In the genomic region with DNA sequence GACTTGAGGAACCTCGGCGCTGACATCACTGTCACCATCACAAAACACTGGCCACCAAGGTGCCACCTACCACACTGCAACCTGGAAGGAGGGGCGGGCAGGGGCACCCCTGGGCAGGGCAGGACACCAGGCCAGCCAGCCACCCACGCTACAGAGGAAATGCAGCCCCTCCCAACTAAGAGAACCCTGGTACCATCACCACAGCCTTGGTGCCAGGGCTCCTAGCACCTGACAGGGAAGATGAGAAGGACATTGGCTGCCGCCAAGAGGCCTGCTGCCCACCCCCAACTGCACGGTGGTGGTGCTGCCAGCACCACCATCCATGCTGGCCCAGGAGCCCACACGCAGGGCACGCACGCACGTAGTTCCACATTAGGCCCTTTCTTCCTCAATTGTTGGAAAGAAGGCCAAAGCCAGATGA, we compare ENCODE assay signal across 21 cellular contexts.
A peak's percentile ranks its signal among the peaks of the same experiment; 100 is the strongest.
DNase-seq lines count a peak whose midpoint lies in the region; ATAC-seq, FAIRE-seq and TF ChIP-seq lines count a peak whose summit lies in the region.
"Had no signal": no experiment of that assay in that cellular context is flagged by ENCODE, and none has a peak within 500 bp of the region (broad histone marks: within the 10 kb centered on the region; RNA-seq: fewer than 3 reads in every experiment).

No MANE protein-coding gene starts in this region.

- no peak for TF ChIP-seq CTCF in left ventricle myocardium inferior (IDR thresholded peaks at IDR 0.05; ENCODE audit: borderline replicate concordance)
- no peak for TF ChIP-seq CTCF in progenitor cell of endocrine pancreas (IDR thresholded peaks at IDR 0.05; ENCODE audit: unreplicated experiment)

- POLR2A ChIA-PET in activated CD4-positive, alpha-beta T cell treated with anti-CD3 and anti-CD28 coated beads for 36 hours (lab: Charles Lee): no interaction called here
- POLR2A ChIA-PET in CD4-positive, alpha-beta memory T cell (lab: Charles Lee; ENCODE audit: partially characterized antibody): no interaction called here

- DNase-seq in activated naive CD8-positive, alpha-beta T cell treated with anti-CD3 and anti-CD28 coated beads, Interleukin-2, amount 50 U/mL, for 24 hours: peak; percentile 0
- no peak for DNase-seq in activated naive CD8-positive, alpha-beta T cell treated with anti-CD3 and anti-CD28 coated beads for 36 hours
- DNase-seq in left ventricle myocardium inferior (peak; percentile 8), progenitor cell of endocrine pancreas (ENCODE audit: low spot score, unreplicated experiment) (peak; percentile 3), ureter (ENCODE audit: low spot score) (peak; percentile 38), small intestine (no peak)
- DNase-seq in activated CD4-positive, alpha-beta T cell treated with anti-CD3 and anti-CD28 coated beads for 36 hours: no peak
- no peak for DNase-seq in CD4-positive, alpha-beta memory T cell
- DNase-seq: activated CD4-positive, alpha-beta T cell treated with anti-CD3 and anti-CD28 coated beads, Interleukin-2, amount 50 U/mL, for 1 hour; cerebellar nuclear complex; COR-L47; Karpas-422; NCI-H1092 treated with DMSO at 0.1 percent for 48 hours; NCI-H2171; NCI-H82 had no signal

- H3K4me3 ChIP-seq in left ventricle myocardium inferior (no peak overlapping the region), small intestine (ENCODE audit: low read depth in 1 of 2, low read length in 2 of 2) (no peak overlapping the region)
- no peak overlapping the region for H3K4me3 ChIP-seq in CD4-positive, alpha-beta memory T cell (ENCODE audit: low read length in 2 of 2)
- H3K4me3 ChIP-seq: GM12878, GM23338 had no signal

- H3K4me3 Mint-ChIP-seq in activated naive CD8-positive, alpha-beta T cell treated with anti-CD3 and anti-CD28 coated beads, Interleukin-2, amount 50 U/mL, for 24 hours: no peak overlapping the region
- no peak overlapping the region for H3K4me3 Mint-ChIP-seq in activated naive CD8-positive, alpha-beta T cell treated with anti-CD3 and anti-CD28 coated beads for 36 hours
- no peak overlapping the region for H3K4me3 Mint-ChIP-seq in progenitor cell of endocrine pancreas (ENCODE audit: low read depth)
- no peak overlapping the region for H3K4me3 Mint-ChIP-seq in activated CD4-positive, alpha-beta T cell treated with anti-CD3 and anti-CD28 coated beads for 36 hours
- no peak overlapping the region for H3K4me3 Mint-ChIP-seq in CD4-positive, alpha-beta memory T cell
- H3K4me3 Mint-ChIP-seq: GM23338, neural crest cell had no signal

- H3K27me3 ChIP-seq in left ventricle myocardium inferior (ENCODE audit: low read depth) (no peaks in the 10 kb centered on the region), small intestine (ENCODE audit: control insufficient read depth in 2 of 2, insufficient read depth in 2 of 2, low read length in 2 of 2) (no peaks in the 10 kb centered on the region)
- H3K27me3 ChIP-seq in CD4-positive, alpha-beta memory T cell (ENCODE audit: insufficient read depth, low read length): no peaks in the 10 kb centered on the region

- WGBS in small intestine, 3 donors: 92 to 98% (median 97%) methylated on average over 10 of the region's 10 CpGs

- peaks cover 20% of the 10 kb centered on the region for H3K4me1 Mint-ChIP-seq in activated naive CD8-positive, alpha-beta T cell treated with anti-CD3 and anti-CD28 coated beads, Interleukin-2, amount 50 U/mL, for 24 hours
- H3K4me1 Mint-ChIP-seq in activated naive CD8-positive, alpha-beta T cell treated with anti-CD3 and anti-CD28 coated beads for 36 hours: peaks cover 13% of the 10 kb centered on the region
- peaks cover 14% of the 10 kb centered on the region for H3K4me1 Mint-ChIP-seq in progenitor cell of endocrine pancreas (ENCODE audit: low read depth)
- H3K4me1 Mint-ChIP-seq in activated CD4-positive, alpha-beta T cell treated with anti-CD3 and anti-CD28 coated beads for 36 hours: peaks cover 20% of the 10 kb centered on the region
- peaks cover 12 to 45% (median 17%) of the 10 kb centered on the region in 4 donors for H3K4me1 Mint-ChIP-seq in CD4-positive, alpha-beta memory T cell

- no peaks in the 10 kb centered on the region for H3K27me3 Mint-ChIP-seq in activated naive CD8-positive, alpha-beta T cell treated with anti-CD3 and anti-CD28 coated beads, Interleukin-2, amount 50 U/mL, for 24 hours
- no peaks in the 10 kb centered on the region for H3K27me3 Mint-ChIP-seq in activated naive CD8-positive, alpha-beta T cell treated with anti-CD3 and anti-CD28 coated beads for 36 hours
- no peaks in the 10 kb centered on the region for H3K27me3 Mint-ChIP-seq in progenitor cell of endocrine pancreas
- no peaks in the 10 kb centered on the region for H3K27me3 Mint-ChIP-seq in activated CD4-positive, alpha-beta T cell treated with anti-CD3 and anti-CD28 coated beads for 36 hours
- no peaks in the 10 kb centered on the region for H3K27me3 Mint-ChIP-seq in CD4-positive, alpha-beta memory T cell

- H3K9me3 ChIP-seq in left ventricle myocardium inferior (replicated peaks) (no peaks in the 10 kb centered on the region), small intestine (ENCODE audit: control insufficient read depth, low read depth) (no peaks in the 10 kb centered on the region)
- H3K9me3 ChIP-seq in CD4-positive, alpha-beta memory T cell (ENCODE audit: control insufficient read depth in 1 of 2, low read length in 2 of 2): no peaks in the 10 kb centered on the region

- FAIRE-seq in small intestine (lab: Jason Lieb, UNC): no peak
- FAIRE-seq: GM12878, RCC 7860, urothelium cell line had no signal

- intact Hi-C loops in left ventricle myocardium inferior (cut with micrococcal nuclease): no loop called here
- intact Hi-C loops in activated CD4-positive, alpha-beta T cell treated with anti-CD3 and anti-CD28 coated beads for 36 hours (cut with DNase I, micrococcal nuclease): no loop called here
- intact Hi-C loops in CD4-positive, alpha-beta memory T cell (cut with micrococcal nuclease): no loop called here

- no peak overlapping the region for H3K27ac Mint-ChIP-seq in activated naive CD8-positive, alpha-beta T cell treated with anti-CD3 and anti-CD28 coated beads, Interleukin-2, amount 50 U/mL, for 24 hours
- no peak overlapping the region for H3K27ac Mint-ChIP-seq in activated naive CD8-positive, alpha-beta T cell treated with anti-CD3 and anti-CD28 coated beads for 36 hours
- H3K27ac Mint-ChIP-seq in progenitor cell of endocrine pancreas: no peak overlapping the region
- no peak overlapping the region for H3K27ac Mint-ChIP-seq in activated CD4-positive, alpha-beta T cell treated with anti-CD3 and anti-CD28 coated beads for 36 hours
- no peak overlapping the region for H3K27ac Mint-ChIP-seq in CD4-positive, alpha-beta memory T cell
- H3K27ac Mint-ChIP-seq: GM23338 had no signal

- H3K27ac ChIP-seq in left ventricle myocardium inferior (replicated peaks): peak overlapping the region; percentile 89
- H3K27ac ChIP-seq in small intestine (ENCODE audit: low read depth in 1 of 2, low read length in 1 of 2): no peak overlapping the region
- no peak overlapping the region for H3K27ac ChIP-seq in CD4-positive, alpha-beta memory T cell (ENCODE audit: low read depth, low read length)
- H3K27ac ChIP-seq: epithelial cell of prostate had no signal

- peaks cover 10% of the 10 kb centered on the region for H3K36me3 Mint-ChIP-seq in activated naive CD8-positive, alpha-beta T cell treated with anti-CD3 and anti-CD28 coated beads, Interleukin-2, amount 50 U/mL, for 24 hours (ENCODE audit: low read depth)
- peaks cover 23% of the 10 kb centered on the region for H3K36me3 Mint-ChIP-seq in activated naive CD8-positive, alpha-beta T cell treated with anti-CD3 and anti-CD28 coated beads for 36 hours
- peaks cover 13% of the 10 kb centered on the region for H3K36me3 Mint-ChIP-seq in progenitor cell of endocrine pancreas (ENCODE audit: insufficient read depth)
- H3K36me3 Mint-ChIP-seq in activated CD4-positive, alpha-beta T cell treated with anti-CD3 and anti-CD28 coated beads for 36 hours (ENCODE audit: low read depth): peaks cover 19% of the 10 kb centered on the region
- H3K36me3 Mint-ChIP-seq in CD4-positive, alpha-beta memory T cell: peaks cover 3 to 15% of the 10 kb centered on the region in 2 donors

- H3K9me3 Mint-ChIP-seq in activated naive CD8-positive, alpha-beta T cell treated with anti-CD3 and anti-CD28 coated beads, Interleukin-2, amount 50 U/mL, for 24 hours: peaks cover 5% of the 10 kb centered on the region
- peaks cover 8% of the 10 kb centered on the region for H3K9me3 Mint-ChIP-seq in activated naive CD8-positive, alpha-beta T cell treated with anti-CD3 and anti-CD28 coated beads for 36 hours
- peaks cover 17% of the 10 kb centered on the region for H3K9me3 Mint-ChIP-seq in progenitor cell of endocrine pancreas (ENCODE audit: low read depth)
- peaks cover 11% of the 10 kb centered on the region for H3K9me3 Mint-ChIP-seq in activated CD4-positive, alpha-beta T cell treated with anti-CD3 and anti-CD28 coated beads for 36 hours (ENCODE audit: low read depth)
- H3K9me3 Mint-ChIP-seq in CD4-positive, alpha-beta memory T cell: peaks cover 0 to 1% (median 0%) of the 10 kb centered on the region in 8 donors

- no peaks in the 10 kb centered on the region for H3K36me3 ChIP-seq in left ventricle myocardium inferior
- H3K36me3 ChIP-seq in small intestine (ENCODE audit: control insufficient read depth in 2 of 2, insufficient read depth in 2 of 2, low read length in 2 of 2): no peaks in the 10 kb centered on the region
- H3K36me3 ChIP-seq in CD4-positive, alpha-beta memory T cell (ENCODE audit: insufficient read depth, low read length): no peaks in the 10 kb centered on the region

- ATAC-seq in activated naive CD8-positive, alpha-beta T cell treated with anti-CD3 and anti-CD28 coated beads, Interleukin-2, amount 50 U/mL, for 24 hours: no peak
- no peak for ATAC-seq in activated CD4-positive, alpha-beta T cell treated with anti-CD3 and anti-CD28 coated beads for 36 hours
- ATAC-seq: GM12878, GM23338 had no signal

- CTCF ChIA-PET in activated CD4-positive, alpha-beta T cell treated with anti-CD3 and anti-CD28 coated beads for 36 hours (lab: Charles Lee): no interaction called here
- CTCF ChIA-PET in CD4-positive, alpha-beta memory T cell (lab: Charles Lee; ENCODE audit: partially characterized antibody): no interaction called here

- H3K4me1 ChIP-seq in left ventricle myocardium inferior (peaks cover 89% of the 10 kb centered on the region), small intestine (ENCODE audit: control insufficient read depth in 2 of 2, insufficient read depth in 1 of 2, low read depth in 1 of 2, low read length in 1 of 2) (peaks cover 0 to 3% of the 10 kb centered on the region in 2 donors)
- H3K4me1 ChIP-seq in CD4-positive, alpha-beta memory T cell (ENCODE audit: insufficient read depth, low read length): no peaks in the 10 kb centered on the region

Comparison
In these comparisons a context has a peak if more than half of its experiments do, and no peak if none do; other contexts are left out.
1. DNase-seq: peak in activated naive CD8-positive, alpha-beta T cell treated with anti-CD3 and anti-CD28 coated beads, Interleukin-2, amount 50 U/mL, for 24 hours (single experiment), left ventricle myocardium inferior (single experiment), progenitor cell of endocrine pancreas (single experiment) and ureter (single experiment); none in activated naive CD8-positive, alpha-beta T cell treated with anti-CD3 and anti-CD28 coated beads for 36 hours (single experiment), activated CD4-positive, alpha-beta T cell treated with anti-CD3 and anti-CD28 coated beads for 36 hours (single experiment), small intestine (single experiment) and CD4-positive, alpha-beta memory T cell (0 of 5).